32 cellular contexts compared by ENCODE assay signal in genomic region chr3:19124752-19125151, GRCh38. TPM values are rescaled to one million over a fixed set of nuclear protein-coding genes. Genes with fewer than 3 reads are reported as not detected.
"Had no signal": no experiment of that assay in that cellular context is flagged by ENCODE, and none has a peak within 500 bp of the region (broad histone marks: within the 10 kb centered on the region; RNA-seq: fewer than 3 reads in every experiment).

No MANE protein-coding gene starts in this region.

- H3K36me3 ChIP-seq: neural progenitor cell, ovary, spleen, suprapubic skin, tibial artery, transverse colon, upper lobe of right lung, uterus had no signal

- H3K36me3 Mint-ChIP-seq: naive thymus-derived CD4-positive, alpha-beta T cell; natural killer cell; neural progenitor cell; stimulated activated memory B cell treated with anti-CD40 and anti-IgM and Interleukin-4, amounts not matched to agents 10 μg/mL and 1 μg/mL and 100 μg/mL, for 72 hours; type B pancreatic cell had no signal

- H3K27ac Mint-ChIP-seq: naive thymus-derived CD4-positive, alpha-beta T cell; natural killer cell; nephron; neural progenitor cell; progenitor cell of endocrine pancreas; stimulated activated memory B cell treated with anti-CD40 and anti-IgM and Interleukin-4, amounts not matched to agents 10 μg/mL and 1 μg/mL and 100 μg/mL, for 72 hours; type B pancreatic cell had no signal

- H3K9me3 ChIP-seq: ovary, psoas muscle, suprapubic skin, testis, tibial artery, transverse colon, upper lobe of right lung, uterus had no signal

- H3K4me2 ChIP-seq: neural progenitor cell, smooth muscle cell had no signal

- ATAC-seq: naive thymus-derived CD4-positive, alpha-beta T cell; natural killer cell; psoas muscle; right cardiac atrium; sciatic nerve; stimulated activated memory B cell treated with anti-CD40 and anti-IgM and Interleukin-4, amounts not matched to agents 10 μg/mL and 1 μg/mL and 100 μg/mL, for 72 hours; stimulated activated naive CD8-positive, alpha-beta T cell treated with anti-CD3 and anti-CD28 coated beads, Interleukin-15, amount 100 ng/mL, for 72 hours; upper lobe of right lung had no signal

- H3K27me3 Mint-ChIP-seq: progenitor cell of endocrine pancreas; stimulated activated naive CD8-positive, alpha-beta T cell treated with anti-CD3 and anti-CD28 coated beads, Interleukin-15, amount 100 ng/mL, for 72 hours; type B pancreatic cell had no signal

- H3K79me2 ChIP-seq: parathyroid adenoma had no signal

- H3K9me3 Mint-ChIP-seq: nephron; neural progenitor cell; stimulated activated memory B cell treated with anti-CD40 and anti-IgM and Interleukin-4, amounts not matched to agents 10 μg/mL and 1 μg/mL and 100 μg/mL, for 72 hours; stimulated activated naive CD8-positive, alpha-beta T cell treated with anti-CD3 and anti-CD28 coated beads, Interleukin-15, amount 100 ng/mL, for 72 hours; type B pancreatic cell had no signal

- H2AFZ ChIP-seq: neural progenitor cell, parathyroid adenoma had no signal

- H3K4me3 ChIP-seq: neural progenitor cell, ovary, psoas muscle, skin epidermis, smooth muscle cell, spleen, suprapubic skin, testis, tibial artery, transverse colon, upper lobe of right lung, uterus had no signal

- H3K4me1 ChIP-seq: neural progenitor cell, parathyroid adenoma, psoas muscle, spleen, suprapubic skin, testis, tibial artery, transverse colon, upper lobe of right lung, uterus had no signal

- H3K4me1 Mint-ChIP-seq: naive thymus-derived CD4-positive, alpha-beta T cell; natural killer cell; nephron; neural progenitor cell; stimulated activated memory B cell treated with anti-CD40 and anti-IgM and Interleukin-4, amounts not matched to agents 10 μg/mL and 1 μg/mL and 100 μg/mL, for 72 hours; stimulated activated naive CD8-positive, alpha-beta T cell treated with anti-CD3 and anti-CD28 coated beads, Interleukin-15, amount 100 ng/mL, for 72 hours had no signal

- H3K27ac ChIP-seq: neural progenitor cell, ovary, parathyroid adenoma, psoas muscle, skin epidermis, spleen, suprapubic skin, testis, tibial artery, transverse colon, upper lobe of right lung, uterus had no signal

- H3K27me3 ChIP-seq: neural progenitor cell, ovary, spleen, suprapubic skin, testis, tibial artery, transverse colon, upper lobe of right lung, uterus had no signal

- H3K9ac ChIP-seq: neural progenitor cell, parathyroid adenoma had no signal

- DNase-seq: naive thymus-derived CD4-positive, alpha-beta T cell; natural killer cell; occipital lobe; ovary; posterior cingulate gyrus; psoas muscle; right cardiac atrium; spleen; stimulated activated CD4-positive, alpha-beta T cell treated with anti-CD3 and anti-CD28 coated beads, Interleukin-12 subunit alpha, Interleukin-12 subunit beta, amount 100 ng/mL, for 4 hours; stimulated activated CD4-positive, alpha-beta T cell treated with anti-CD3 and anti-CD28 coated beads, Interleukin-1b, Interleukin-23, amount 100 ng/mL, for 48 hours; stimulated activated CD4-positive, alpha-beta T cell treated with anti-CD3 and anti-CD28 coated beads, Interleukin-4, amount 100 ng/mL, for 1 hour; stimulated activated CD4-positive, alpha-beta T cell treated with anti-CD3 and anti-CD28 coated beads, Interleukin-4, amount 100 ng/mL, for 4 hours; stimulated activated CD8-positive, alpha-beta memory T cell treated with anti-CD3 and anti-CD28 coated beads, Interleukin-4, amount 100 ng/mL, for 48 hours; stimulated activated naive CD4-positive, alpha-beta T cell; stimulated activated naive CD8-positive, alpha-beta T cell treated with anti-CD3 and anti-CD28 coated beads, Interleukin-15, amount 100 ng/mL, for 72 hours; substantia nigra; testis; tibial artery; transverse colon; upper lobe of right lung; uterus had no signal

- H3K4me3 Mint-ChIP-seq: naive thymus-derived CD4-positive, alpha-beta T cell; natural killer cell; nephron; neural progenitor cell; stimulated activated memory B cell treated with anti-CD40 and anti-IgM and Interleukin-4, amounts not matched to agents 10 μg/mL and 1 μg/mL and 100 μg/mL, for 72 hours; stimulated activated naive CD8-positive, alpha-beta T cell treated with anti-CD3 and anti-CD28 coated beads, Interleukin-15, amount 100 ng/mL, for 72 hours; type B pancreatic cell had no signal

RNA-seq across cellular contexts. Expression of gene KCNH8, which starts 23.6 kb away (rescaled TPM):
- total RNA-seq: osteoblast had no signal
- polyA plus RNA-seq: naive thymus-derived CD4-positive, alpha-beta T cell; psoas muscle had no signal
